Comparison of ENCODE assay signal across 1 cellular context in genomic region chr12:131559517-131560516, GRCh38.
TF ChIP-seq lines count a peak whose summit lies in the region.

No MANE protein-coding gene starts in this region.

TF ChIP-seq in GM23338, 12 proteins besides CTCF, POLR2A, EP300 and RAD21 (continued from another document):
- TF ChIP-seq ETS1 (IDR thresholded peaks at IDR 0.05): no peak
- TF ChIP-seq ZNF331 (CRISPR knock-in tag; IDR thresholded peaks at IDR 0.05; ENCODE audit: low read depth): no peak
- TF ChIP-seq CREB1 (CRISPR knock-in tag; IDR thresholded peaks at IDR 0.05; ENCODE audit: low read depth): no peak
- TF ChIP-seq POLR2AphosphoS5 (IDR thresholded peaks at IDR 0.05; ENCODE audit: low read depth): no peak
- no peak for TF ChIP-seq EZH2phosphoT487 (IDR thresholded peaks at IDR 0.05; ENCODE audit: unreplicated experiment)
- no peak for TF ChIP-seq JUNB (IDR thresholded peaks at IDR 0.05; ENCODE audit: unreplicated experiment)
TF ChIP-seq in GM23338: peak in this region for 0.
